13 cellular contexts compared by ENCODE assay signal in the genomic region with DNA sequence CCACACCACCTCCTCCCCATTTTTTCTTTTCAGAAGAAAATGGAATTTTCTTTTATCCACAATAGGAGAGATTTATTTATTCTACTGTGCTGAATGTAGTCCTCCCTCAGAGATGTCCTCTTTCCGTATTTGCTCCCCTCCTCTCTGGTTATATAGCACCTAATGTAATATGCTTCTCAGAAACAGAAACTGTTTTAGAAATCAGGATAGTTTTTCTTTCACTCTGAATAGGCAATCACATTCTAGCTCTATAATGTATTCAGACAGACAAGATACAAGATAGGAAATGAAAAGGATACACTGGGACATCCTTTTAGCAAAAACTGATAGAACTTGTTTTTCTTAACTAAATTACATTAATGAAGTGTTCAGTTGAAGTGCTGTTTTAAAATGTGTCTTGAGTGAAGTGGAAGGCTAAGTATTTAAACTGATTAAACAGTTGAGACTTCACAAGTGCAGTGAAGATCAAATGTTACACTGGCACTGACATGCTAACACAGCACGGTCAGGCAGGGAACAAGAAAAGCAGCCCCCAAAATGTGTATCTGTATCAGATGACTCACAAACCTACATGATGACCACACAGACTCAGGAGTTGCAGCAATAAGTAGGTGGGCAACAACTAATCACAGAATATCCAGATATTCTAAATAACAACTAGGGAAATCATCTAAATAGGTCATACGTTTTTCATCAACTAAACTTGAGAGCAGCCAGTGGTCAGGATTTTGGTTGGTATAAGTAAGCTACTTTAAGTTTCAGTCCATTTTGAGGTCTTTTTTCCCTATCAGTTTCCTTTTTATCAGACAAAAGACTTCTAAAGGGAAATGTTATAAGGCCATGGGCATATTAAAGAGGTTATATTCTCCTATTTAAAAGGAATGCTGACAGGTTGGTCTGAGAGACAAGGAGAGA.
DNase-seq lines count a peak whose midpoint lies in the region; ATAC-seq, FAIRE-seq and TF ChIP-seq lines count a peak whose summit lies in the region.
"Had no signal": no experiment of that assay in that cellular context is flagged by ENCODE, and none has a peak within 500 bp of the region (broad histone marks: within the 10 kb centered on the region; RNA-seq: fewer than 3 reads in every experiment).

No MANE protein-coding gene starts in this region.

- peaks cover 0 to 8% (median under 1%) of the 10 kb centered on the region in 3 donors for H3K4me1 ChIP-seq in pancreas

- ATAC-seq in GM18498 (IDR thresholded peaks at IDR 0.05; ENCODE audit: unreplicated experiment) (peak; percentile 85), HG02884 (IDR thresholded peaks at IDR 0.05; ENCODE audit: unreplicated experiment) (peak; percentile 66), HG03354 (IDR thresholded peaks at IDR 0.05; ENCODE audit: poor library complexity, severe bottlenecking, unreplicated experiment) (no peak), pancreas (no peak)

- no peak overlapping the region for H3K27ac ChIP-seq in pancreas
- H3K27ac ChIP-seq: PC-9, stomach had no signal

- no peaks in the 10 kb centered on the region for H3K9me3 Mint-ChIP-seq in T-helper 2 cell treated with Interferon-gamma antibody and Interleukin-4, amounts not matched to agents 5 μg/mL and 100 μg/mL, for 36 hours
- H3K9me3 Mint-ChIP-seq: activated T-helper 2 cell treated with anti-CD3 and anti-CD28 coated beads, Interferon-gamma antibody, Interleukin-2, Interleukin-4, amounts not matched to agents 10 μg/mL and 5 μg/mL and 100 μg/mL, durations not matched to agents 14 hours and 24 hours and 36 hours; CD14-positive monocyte had no signal

- H3K4me3 ChIP-seq in pancreas, result no peak overlapping the region
- H3K4me3 ChIP-seq: PC-9, stomach had no signal

- peaks cover 29% of the 10 kb centered on the region for H3K4me1 Mint-ChIP-seq in T-helper 2 cell treated with Interferon-gamma antibody and Interleukin-4, amounts not matched to agents 5 μg/mL and 100 μg/mL, for 36 hours (ENCODE audit: low read depth)

- H3K27ac Mint-ChIP-seq in T-helper 2 cell treated with Interferon-gamma antibody and Interleukin-4, amounts not matched to agents 5 μg/mL and 100 μg/mL, for 36 hours, result peak overlapping the region; percentile 62
- H3K27ac Mint-ChIP-seq: activated T-helper 2 cell treated with anti-CD3 and anti-CD28 coated beads, Interferon-gamma antibody, Interleukin-2, Interleukin-4, amounts not matched to agents 10 μg/mL and 5 μg/mL and 100 μg/mL, durations not matched to agents 14 hours and 24 hours and 36 hours had no signal

- FAIRE-seq in GM19239 (lab: Jason Lieb, UNC) (peak; percentile 86), pancreas (lab: Jason Lieb, UNC) (no peak)

- no peak for DNase-seq in GM19239 (ENCODE audit: insufficient read length, low spot score)
- DNase-seq in T-helper 2 cell treated with Interferon-gamma antibody and Interleukin-4, amounts not matched to agents 5 μg/mL and 100 μg/mL, for 36 hours (ENCODE audit: low spot score), result no peak
- no peak for DNase-seq in NCI-H2227 (lab: John Stamatoyannopoulos, UW; ENCODE audit: unreplicated experiment)
- DNase-seq in pancreas, result no peak
- DNase-seq in cardiac septum (ENCODE audit: low spot score), result no peak
- DNase-seq: HCEC 1CT, PC-9, stomach had no signal

- H3K27me3 Mint-ChIP-seq in T-helper 2 cell treated with Interferon-gamma antibody and Interleukin-4, amounts not matched to agents 5 μg/mL and 100 μg/mL, for 36 hours (ENCODE audit: low read depth), result no peaks in the 10 kb centered on the region

- no peaks in the 10 kb centered on the region for H3K27me3 ChIP-seq in pancreas
- H3K27me3 ChIP-seq: stomach had no signal

- intact Hi-C loops in pancreas (cut with DNase I), result no loop called here
- intact Hi-C loops in cardiac septum (cut with DNase I), result loop anchor here (10.0 kb wide), 1 partner anchor 193 kb away; no protein-coding TSS in a partner anchor

- H3K36me3 Mint-ChIP-seq in T-helper 2 cell treated with Interferon-gamma antibody and Interleukin-4, amounts not matched to agents 5 μg/mL and 100 μg/mL, for 36 hours (ENCODE audit: low read depth), result peaks cover 48% of the 10 kb centered on the region

- no peaks in the 10 kb centered on the region for H3K9me3 ChIP-seq in pancreas
- H3K9me3 ChIP-seq: stomach had no signal

- WGBS in pancreas, 2 donors, result 83 to 90% methylated on average over 3 of the region's 3 CpGs

- peak overlapping the region; percentile 23 for H3K4me3 Mint-ChIP-seq in T-helper 2 cell treated with Interferon-gamma antibody and Interleukin-4, amounts not matched to agents 5 μg/mL and 100 μg/mL, for 36 hours
- H3K4me3 Mint-ChIP-seq: CD14-positive monocyte had no signal

- no peak for TF ChIP-seq CTCF in pancreas (IDR thresholded peaks at IDR 0.05)

- no peaks in the 10 kb centered on the region for H3K36me3 ChIP-seq in pancreas

Comparison
In these comparisons a context has a peak if more than half of its experiments do, and no peak if none do; other contexts are left out.
1. ATAC-seq: peak in GM18498 (single experiment) and HG02884 (single experiment); none in HG03354 (single experiment) and pancreas (0 of 4).